In the genomic region with DNA sequence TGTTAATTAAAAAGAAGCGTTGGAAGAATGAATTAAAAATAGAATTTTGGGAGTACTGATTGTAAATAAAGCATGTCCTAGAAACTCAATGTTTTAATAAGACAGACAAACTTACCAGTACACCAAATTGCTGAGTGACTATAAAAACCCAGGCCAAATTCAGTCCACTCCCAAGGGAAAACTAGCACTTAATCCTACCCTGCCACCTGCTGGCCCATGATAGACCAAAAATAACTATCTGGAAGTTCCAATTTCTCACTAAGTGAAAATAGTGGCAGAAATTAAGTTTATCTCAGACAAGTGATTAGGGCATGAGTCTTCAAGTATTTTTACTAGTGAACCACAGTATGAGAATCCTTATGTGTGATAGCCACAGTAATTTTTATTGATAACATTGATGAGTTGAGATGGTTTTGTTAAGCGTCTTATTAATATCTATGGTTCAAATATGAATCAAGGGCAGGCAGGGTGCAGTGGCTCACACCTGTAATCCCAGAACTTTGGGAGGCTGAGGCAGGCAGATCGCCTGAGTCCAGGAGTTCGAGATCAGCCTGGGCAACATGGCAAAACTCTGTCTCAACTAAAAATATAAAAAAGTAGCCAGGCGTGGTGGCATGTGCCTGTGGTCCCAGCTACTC, we compare ENCODE assay signal across 9 cellular contexts. TPM values are rescaled to one million over a fixed set of nuclear protein-coding genes. Genes with fewer than 3 reads are reported as not detected.
DNase-seq lines count a peak whose midpoint lies in the region; TF ChIP-seq lines count a peak whose summit lies in the region.
"Had no signal": no experiment of that assay in that cellular context is flagged by ENCODE, and none has a peak within 500 bp of the region (broad histone marks: within the 10 kb centered on the region; RNA-seq: fewer than 3 reads in every experiment).

No MANE protein-coding gene starts in this region.

- peak; percentile 0 for DNase-seq in activated CD4-positive, CD25-positive, alpha-beta regulatory T cell treated with anti-CD3 and anti-CD28 coated beads, Interleukin-2, amount 50 U/mL, for 16 hours (ENCODE audit: low read depth, low spot score)
- DNase-seq in activated CD4-positive, CD25-positive, alpha-beta regulatory T cell treated with anti-CD3 and anti-CD28 coated beads, Interleukin-2, amount 50 U/mL, for 72 hours = no peak
- peak; percentile 55 for DNase-seq in RPMI7951 (ENCODE audit: low read depth)
- DNase-seq in dorsolateral prefrontal cortex = peak in 1 of 10 donors; percentile 36
- DNase-seq in mesothelial cell of epicardium (ENCODE audit: low spot score in 2 of 2, unreplicated experiment in 2 of 2) = peak in 1 of 2 experiments; percentile 51
- DNase-seq in NK-92 treated with Interleukin-12 subunit alpha and Interleukin-12 subunit beta, amount 100 ng/mL, for 24 hours (lab: John Stamatoyannopoulos, UW) = no peak
- DNase-seq in T-helper 9 cell = no peak

- H3K4me3 Mint-ChIP-seq in mesothelial cell of epicardium = no peak overlapping the region
- H3K4me3 Mint-ChIP-seq: activated naive CD4-positive, alpha-beta T cell treated with anti-CD3 and anti-CD28 coated beads, Interleukin-2, amount 50 U/mL, for 24 hours had no signal

- no peak overlapping the region for H3K27ac ChIP-seq in dorsolateral prefrontal cortex

- peak; percentile 89 for TF ChIP-seq RAD21 in Ishikawa (IDR thresholded peaks at IDR 0.05; ENCODE audit: low read depth)

- H3K9me3 Mint-ChIP-seq in mesothelial cell of epicardium = peaks cover 8% of the 10 kb centered on the region
- H3K9me3 Mint-ChIP-seq: activated naive CD4-positive, alpha-beta T cell treated with anti-CD3 and anti-CD28 coated beads, Interleukin-2, amount 50 U/mL, for 24 hours had no signal

- H3K27ac Mint-ChIP-seq in mesothelial cell of epicardium = no peak overlapping the region
- H3K27ac Mint-ChIP-seq: activated naive CD4-positive, alpha-beta T cell treated with anti-CD3 and anti-CD28 coated beads, Interleukin-2, amount 50 U/mL, for 24 hours had no signal

- intact Hi-C loops in dorsolateral prefrontal cortex (cut with DNase I) = loop anchor here in 1 of 2 donors (5.0 kb wide), 1 partner anchor 433 kb away; a partner anchor contains a TSS

- no peak overlapping the region for H3K4me3 ChIP-seq in dorsolateral prefrontal cortex

- peak in 55 of 56 donors; percentile 27 to 75 (median 48) for TF ChIP-seq CTCF in dorsolateral prefrontal cortex (IDR thresholded peaks at IDR 0.05 in 54 of 56, conservative IDR thresholded peaks at IDR 0.05 in 2 of 56; ENCODE audit: low read depth in 1 of 56, partially characterized antibody in 56 of 56)
- peak; percentile 66 for TF ChIP-seq CTCF in mesothelial cell of epicardium (IDR thresholded peaks at IDR 0.05; ENCODE audit: unreplicated experiment)

- no peaks in the 10 kb centered on the region for H3K4me1 Mint-ChIP-seq in mesothelial cell of epicardium
- H3K4me1 Mint-ChIP-seq: activated naive CD4-positive, alpha-beta T cell treated with anti-CD3 and anti-CD28 coated beads, Interleukin-2, amount 50 U/mL, for 24 hours had no signal

- no peaks in the 10 kb centered on the region for H3K36me3 Mint-ChIP-seq in mesothelial cell of epicardium
- H3K36me3 Mint-ChIP-seq: activated naive CD4-positive, alpha-beta T cell treated with anti-CD3 and anti-CD28 coated beads, Interleukin-2, amount 50 U/mL, for 24 hours had no signal

- TF ChIP-seq EP300 in Ishikawa (IDR thresholded peaks at IDR 0.05; ENCODE audit: borderline replicate concordance) = no peak

- H3K27me3 Mint-ChIP-seq in mesothelial cell of epicardium (ENCODE audit: low read depth) = no peaks in the 10 kb centered on the region
- H3K27me3 Mint-ChIP-seq: activated naive CD4-positive, alpha-beta T cell treated with anti-CD3 and anti-CD28 coated beads, Interleukin-2, amount 50 U/mL, for 24 hours had no signal

- no peaks in the 10 kb centered on the region for H3K27me3 ChIP-seq in dorsolateral prefrontal cortex

TF ChIP-seq in Ishikawa, 13 proteins besides CTCF, POLR2A, EP300 and RAD21:
- TF ChIP-seq TAF1 (IDR thresholded peaks at IDR 0.05; ENCODE audit: low read depth) = no peak
- no peak for TF ChIP-seq YY1 (IDR thresholded peaks at IDR 0.05; ENCODE audit: low read depth)
- TF ChIP-seq ZBTB7A (IDR thresholded peaks at IDR 0.05; ENCODE audit: low read depth) = no peak
- TF ChIP-seq CEBPB (IDR thresholded peaks at IDR 0.05) = no peak
- no peak for TF ChIP-seq NFIC (IDR thresholded peaks at IDR 0.05)
- TF ChIP-seq, protein P1, sequence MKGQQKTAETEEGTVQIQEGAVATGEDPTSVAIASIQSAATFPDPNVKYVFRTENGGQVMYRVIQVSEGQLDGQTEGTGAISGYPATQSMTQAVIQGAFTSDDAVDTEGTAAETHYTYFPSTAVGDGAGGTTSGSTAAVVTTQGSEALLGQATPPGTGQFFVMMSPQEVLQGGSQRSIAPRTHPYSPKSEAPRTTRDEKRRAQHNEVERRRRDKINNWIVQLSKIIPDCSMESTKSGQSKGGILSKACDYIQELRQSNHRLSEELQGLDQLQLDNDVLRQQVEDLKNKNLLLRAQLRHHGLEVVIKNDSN (IDR thresholded peaks at IDR 0.05) = no peak
- no peak for TF ChIP-seq TCF12 (IDR thresholded peaks at IDR 0.05; ENCODE audit: low read depth)
- TF ChIP-seq, protein P2, sequence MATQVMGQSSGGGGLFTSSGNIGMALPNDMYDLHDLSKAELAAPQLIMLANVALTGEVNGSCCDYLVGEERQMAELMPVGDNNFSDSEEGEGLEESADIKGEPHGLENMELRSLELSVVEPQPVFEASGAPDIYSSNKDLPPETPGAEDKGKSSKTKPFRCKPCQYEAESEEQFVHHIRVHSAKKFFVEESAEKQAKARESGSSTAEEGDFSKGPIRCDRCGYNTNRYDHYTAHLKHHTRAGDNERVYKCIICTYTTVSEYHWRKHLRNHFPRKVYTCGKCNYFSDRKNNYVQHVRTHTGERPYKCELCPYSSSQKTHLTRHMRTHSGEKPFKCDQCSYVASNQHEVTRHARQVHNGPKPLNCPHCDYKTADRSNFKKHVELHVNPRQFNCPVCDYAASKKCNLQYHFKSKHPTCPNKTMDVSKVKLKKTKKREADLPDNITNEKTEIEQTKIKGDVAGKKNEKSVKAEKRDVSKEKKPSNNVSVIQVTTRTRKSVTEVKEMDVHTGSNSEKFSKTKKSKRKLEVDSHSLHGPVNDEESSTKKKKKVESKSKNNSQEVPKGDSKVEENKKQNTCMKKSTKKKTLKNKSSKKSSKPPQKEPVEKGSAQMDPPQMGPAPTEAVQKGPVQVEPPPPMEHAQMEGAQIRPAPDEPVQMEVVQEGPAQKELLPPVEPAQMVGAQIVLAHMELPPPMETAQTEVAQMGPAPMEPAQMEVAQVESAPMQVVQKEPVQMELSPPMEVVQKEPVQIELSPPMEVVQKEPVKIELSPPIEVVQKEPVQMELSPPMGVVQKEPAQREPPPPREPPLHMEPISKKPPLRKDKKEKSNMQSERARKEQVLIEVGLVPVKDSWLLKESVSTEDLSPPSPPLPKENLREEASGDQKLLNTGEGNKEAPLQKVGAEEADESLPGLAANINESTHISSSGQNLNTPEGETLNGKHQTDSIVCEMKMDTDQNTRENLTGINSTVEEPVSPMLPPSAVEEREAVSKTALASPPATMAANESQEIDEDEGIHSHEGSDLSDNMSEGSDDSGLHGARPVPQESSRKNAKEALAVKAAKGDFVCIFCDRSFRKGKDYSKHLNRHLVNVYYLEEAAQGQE (IDR thresholded peaks at IDR 0.05; ENCODE audit: low read depth) = no peak
- no peak for TF ChIP-seq CREB1 (IDR thresholded peaks at IDR 0.05; ENCODE audit: low read depth)
- TF ChIP-seq, protein P3, sequence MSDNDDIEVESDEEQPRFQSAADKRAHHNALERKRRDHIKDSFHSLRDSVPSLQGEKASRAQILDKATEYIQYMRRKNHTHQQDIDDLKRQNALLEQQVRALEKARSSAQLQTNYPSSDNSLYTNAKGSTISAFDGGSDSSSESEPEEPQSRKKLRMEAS (IDR thresholded peaks at IDR 0.05) = no peak
- TF ChIP-seq TEAD4 (IDR thresholded peaks at IDR 0.05) = no peak
- no peak for TF ChIP-seq FOXM1 (IDR thresholded peaks at IDR 0.05; ENCODE audit: borderline replicate concordance, low read depth)
- TF ChIP-seq EGR1 (IDR thresholded peaks at IDR 0.05) = no peak

RNA-seq across cellular contexts. Expression of a gene that starts 9.8 kb away (rescaled TPM):
- total RNA-seq in RPMI7951 (2014; rRNA removed; shearing (Covaris generic)) = 25.1 and 26.8 TPM in 2 replicates
- total RNA-seq in dorsolateral prefrontal cortex (10 to 100 TPM; 20.8 to 50.0 (median 34.1) TPM), mesothelial cell of epicardium (31.2 to 38.5 TPM (median 37.8 TPM) in 3 replicates)

Comparison
In these comparisons a context has a peak if more than half of its experiments do, and no peak if none do; other contexts are left out.
1. DNase-seq: peak in activated CD4-positive, CD25-positive, alpha-beta regulatory T cell treated with anti-CD3 and anti-CD28 coated beads, Interleukin-2, amount 50 U/mL, for 16 hours (single experiment) and RPMI7951 (single experiment); none in activated CD4-positive, CD25-positive, alpha-beta regulatory T cell treated with anti-CD3 and anti-CD28 coated beads, Interleukin-2, amount 50 U/mL, for 72 hours (single experiment), NK-92 treated with Interleukin-12 subunit alpha and Interleukin-12 subunit beta, amount 100 ng/mL, for 24 hours (single experiment) and T-helper 9 cell (single experiment).